In genomic region chr14:24105609-24106256, GRCh38 we compare ENCODE assay signal across 5 cellular contexts. TPM values are rescaled to one million over a fixed set of nuclear protein-coding genes. Genes with fewer than 3 reads are reported as not detected.
"Had no signal": no experiment of that assay in that cellular context is flagged by ENCODE, and none has a peak within 500 bp of the region (broad histone marks: within the 10 kb centered on the region; RNA-seq: fewer than 3 reads in every experiment).

No MANE protein-coding gene starts in this region.

RNA-seq across cellular contexts. Expression of gene FITM1, which starts 24.7 kb away (rescaled TPM):
- total RNA-seq: fibroblast of lung, fibroblast of villous mesenchyme, occipital lobe, SK-MEL-5, smooth muscle cell had no signal
